8 cellular contexts compared by ENCODE assay signal in the genomic region with DNA sequence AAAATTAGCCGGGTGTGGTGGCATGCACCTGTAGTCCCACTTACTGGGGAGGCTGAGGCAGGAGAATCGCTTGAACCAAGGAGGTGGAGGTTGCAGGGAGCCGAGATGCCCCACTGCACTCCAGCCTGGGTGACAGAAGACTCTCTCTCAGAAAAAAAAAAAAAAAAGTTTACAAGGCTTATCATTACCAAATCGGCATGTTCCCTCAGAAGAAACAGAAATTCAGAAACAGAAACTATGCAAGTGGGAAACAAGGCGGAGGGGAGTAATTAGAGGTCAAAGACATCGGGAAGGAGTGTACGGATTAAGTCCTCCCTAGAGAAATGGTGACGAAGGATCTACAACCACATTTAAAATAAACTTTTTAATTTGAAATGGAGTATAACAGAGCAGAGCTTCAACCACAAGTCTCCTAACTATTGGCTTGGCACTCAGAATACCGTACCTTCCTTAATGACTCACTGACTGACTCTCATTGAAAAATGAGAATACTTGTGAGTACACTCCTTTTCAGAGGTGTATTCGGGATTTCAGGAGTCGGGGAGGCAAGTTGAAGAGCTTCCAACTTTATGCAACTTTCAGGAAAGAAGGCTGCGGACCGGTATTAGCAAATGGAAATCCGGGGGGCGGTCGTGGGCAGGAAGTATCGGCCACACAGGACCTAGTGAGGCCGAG. TPM values are rescaled to one million over a fixed set of nuclear protein-coding genes. Genes with fewer than 3 reads are reported as not detected.
A peak's percentile ranks its signal among the peaks of the same experiment; 100 is the strongest.
DNase-seq lines count a peak whose midpoint lies in the region; ATAC-seq and TF ChIP-seq lines count a peak whose summit lies in the region.

No MANE protein-coding gene starts in this region.

- no peaks in the 10 kb centered on the region for H3K9me3 ChIP-seq in cardiac muscle cell (ENCODE audit: low read depth)
- H3K9me3 ChIP-seq in Karpas-422 (ENCODE audit: low read length): no peaks in the 10 kb centered on the region
- no peaks in the 10 kb centered on the region for H3K9me3 ChIP-seq in gastrocnemius medialis

- H3K27me3 ChIP-seq in cardiac muscle cell: no peaks in the 10 kb centered on the region
- H3K27me3 ChIP-seq in Karpas-422 (ENCODE audit: low read length): no peaks in the 10 kb centered on the region
- no peaks in the 10 kb centered on the region for H3K27me3 ChIP-seq in gastrocnemius medialis

- no peaks in the 10 kb centered on the region for H3K9me2 ChIP-seq in Karpas-422 (replicated peaks; ENCODE audit: insufficient read depth, low read length)

- ATAC-seq in gastrocnemius medialis: peak; percentile 31 to 33

- in situ Hi-C loops in gastrocnemius medialis (cut with MboI; ENCODE audit: low sequenced_read_pairs in 4 of 4): no loop called here

- no peak for TF ChIP-seq POLR2A in gastrocnemius medialis (IDR thresholded peaks at IDR 0.05)

- H3K27ac ChIP-seq in cardiac muscle cell (peak overlapping the region; percentile 96), Karpas-422 (ENCODE audit: low read length) (peak overlapping the region; percentile 42; the same call in 1 of the 2 replicates), gastrocnemius medialis (peak overlapping the region; percentile 90 to 100 (median 98))

- intact Hi-C loops in cardiac septum (cut with DNase I): no loop called here
- intact Hi-C loops in gastrocnemius medialis (cut with DNase I; ENCODE audit: low total_unique reads): loop anchor here (2.0 to 5.0 kb wide), 3 partner anchors 131 to 474 kb away; partner anchors contain the start of genes ISCA2, NPC2 and ZNF410

- peaks cover 25% of the 10 kb centered on the region for H3K79me2 ChIP-seq in Karpas-422 (ENCODE audit: low read length)

- peak overlapping the region; percentile 88 for H2AFZ ChIP-seq in Karpas-422 (ENCODE audit: low read length)

- H3K4me2 ChIP-seq in Karpas-422 (ENCODE audit: low read depth, low read length, poor library complexity, severe bottlenecking): peak overlapping the region; percentile 81

- peak overlapping the region; percentile 96 for H3K9ac ChIP-seq in Karpas-422 (ENCODE audit: low read length)

- no peaks in the 10 kb centered on the region for H3K4me1 ChIP-seq in cardiac muscle cell (ENCODE audit: low read depth)
- H3K4me1 ChIP-seq in Karpas-422 (ENCODE audit: low read length): peaks cover 20% of the 10 kb centered on the region
- peaks cover 6 to 12% of the 10 kb centered on the region in 2 donors for H3K4me1 ChIP-seq in gastrocnemius medialis

- no peaks in the 10 kb centered on the region for H4K20me1 ChIP-seq in Karpas-422 (ENCODE audit: insufficient read depth, low read depth, low read length)

- H3K4me3 ChIP-seq in cardiac muscle cell (peak overlapping the region; percentile 94), Karpas-422 (ENCODE audit: low read length) (peak overlapping the region; percentile 95), gastrocnemius medialis (peak overlapping the region; percentile 66 to 94 (median 86))

- no peaks in the 10 kb centered on the region for H3K36me3 ChIP-seq in cardiac muscle cell
- no peaks in the 10 kb centered on the region for H3K36me3 ChIP-seq in Karpas-422 (ENCODE audit: insufficient read depth, low read length)
- H3K36me3 ChIP-seq in gastrocnemius medialis: no peaks in the 10 kb centered on the region

- no peak for TF ChIP-seq CTCF in cardiac muscle cell (IDR thresholded peaks at IDR 0.05; ENCODE audit: low read depth, low read length)
- TF ChIP-seq CTCF in gastrocnemius medialis (IDR thresholded peaks at IDR 0.05 in 4 of 5, conservative IDR thresholded peaks at IDR 0.05 in 1 of 5): no peak

- peak in 1 of 2 donors; percentile 61 for DNase-seq in cardiac muscle cell (ENCODE audit: low read depth in 1 of 2, low spot score in 1 of 2)
- no peak for DNase-seq in cardiac septum (ENCODE audit: low spot score)
- DNase-seq in Karpas-422: no peak
- DNase-seq in amniotic stem cell (lab: John Stamatoyannopoulos, UW): peak; percentile 26
- DNase-seq in hepatic stellate cell (ENCODE audit: low spot score): peak; percentile 50
- no peak for DNase-seq in gastrocnemius medialis
- no peak for DNase-seq in ureter (ENCODE audit: low spot score)
- DNase-seq in epidermal melanocyte (ENCODE audit: insufficient read length, low spot score): no peak

RNA-seq across cellular contexts. Expression of gene ENTPD5, which starts 0.9 kb away (rescaled TPM):
- total RNA-seq in cardiac muscle cell: 6.2 and 7.4 TPM in 2 replicates
- 8.6 and 12.3 TPM in 2 replicates for polyA plus RNA-seq in cardiac muscle cell
- total RNA-seq in cardiac septum: 8.8 TPM
- total RNA-seq in Karpas-422 (2014; rRNA removed; shearing (Covaris generic); ENCODE audit: low replicate concordance): 22.3 and 26.3 TPM in 2 replicates
- total RNA-seq in gastrocnemius medialis: 10 to 100 TPM in 1 of 4 donors, 1 to 10 TPM in 3; 5.4 to 10.2 (median 7.3) TPM
- total RNA-seq in ureter: 55.4 TPM

RNA-seq across cellular contexts. Expression of gene BBOF1, which starts 1.0 kb away (rescaled TPM):
- total RNA-seq in cardiac muscle cell: 5.0 and 7.6 TPM in 2 replicates
- 6.1 and 10.6 TPM in 2 replicates for polyA plus RNA-seq in cardiac muscle cell
- total RNA-seq in cardiac septum: 3.9 TPM
- total RNA-seq in Karpas-422 (2014; rRNA removed; shearing (Covaris generic); ENCODE audit: low replicate concordance): 2.0 and 6.1 TPM in 2 replicates
- total RNA-seq in gastrocnemius medialis: 1 to 10 TPM in 3 of 4 donors, under 1 TPM in 1; 0.95 to 8.7 (median 1.9) TPM
- 7.5 TPM for total RNA-seq in ureter

Comparison
In these comparisons a context has a peak if more than half of its experiments do, and no peak if none do; other contexts are left out.
1. DNase-seq: peak in amniotic stem cell (single experiment) and hepatic stellate cell (single experiment); none in cardiac septum (single experiment), Karpas-422 (single experiment), gastrocnemius medialis (0 of 2), ureter (single experiment) and epidermal melanocyte (single experiment).
2. H3K27ac ChIP-seq: peak in every context shown above with its lines; median percentile 98 in gastrocnemius medialis; 96 in cardiac muscle cell; 42 in Karpas-422.
3. Peak in every context shown above with its lines, with median percentiles within 50 percentile points of each other: H3K4me3 ChIP-seq.